In the genomic region with DNA sequence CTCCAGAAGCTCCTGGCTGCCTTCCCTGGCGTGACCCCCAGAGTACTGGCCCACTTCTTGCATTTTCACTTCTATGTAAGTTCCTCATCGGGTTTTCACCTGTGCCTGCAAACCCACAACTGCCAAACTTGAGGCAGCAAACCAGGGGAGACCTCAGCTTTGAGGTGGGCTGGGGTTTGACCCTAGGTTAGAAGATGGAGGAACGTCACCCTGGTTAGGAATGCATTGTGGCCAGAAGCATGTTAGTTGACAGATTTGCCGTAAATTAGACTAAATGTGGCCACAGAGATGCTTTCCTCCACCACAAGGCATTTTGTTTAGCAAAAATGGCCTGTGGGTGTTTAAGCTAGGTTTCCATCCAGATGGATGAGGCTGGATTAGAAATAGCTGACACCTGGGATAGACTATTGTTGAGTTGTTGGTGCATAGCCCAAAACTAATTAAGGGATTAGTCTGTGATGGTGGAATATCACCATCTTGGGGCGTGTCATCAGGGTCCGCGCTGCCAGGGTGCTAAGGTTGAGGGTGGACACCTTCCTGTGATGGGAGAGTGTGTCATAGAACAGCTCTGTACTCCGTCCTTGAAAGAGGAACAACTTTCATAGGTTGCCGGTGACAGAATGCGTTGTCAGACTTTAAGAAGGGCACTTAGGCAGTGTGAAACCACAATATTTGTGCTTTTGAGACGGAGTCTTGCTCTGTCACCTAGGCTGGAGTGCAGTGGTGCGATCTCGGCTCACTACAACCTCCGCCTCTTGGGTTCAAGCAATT, we compare ENCODE assay signal across 28 cellular contexts. TPM values are rescaled to one million over a fixed set of nuclear protein-coding genes. Genes with fewer than 3 reads are reported as not detected.
A peak's percentile ranks its signal among the peaks of the same experiment; 100 is the strongest.
DNase-seq lines count a peak whose midpoint lies in the region; ATAC-seq and TF ChIP-seq lines count a peak whose summit lies in the region.
"Had no signal": no experiment of that assay in that cellular context is flagged by ENCODE, and none has a peak within 500 bp of the region (broad histone marks: within the 10 kb centered on the region; RNA-seq: fewer than 3 reads in every experiment).

No MANE protein-coding gene starts in this region.

- no peaks in the 10 kb centered on the region for H3K9me3 ChIP-seq in HCT116 (ENCODE audit: control insufficient read depth in 1 of 2, insufficient read depth in 1 of 2, low read depth in 1 of 2, low read length in 2 of 2)
- no peaks in the 10 kb centered on the region for H3K9me3 ChIP-seq in PC-9 (ENCODE audit: insufficient read depth, low read depth)
- H3K9me3 ChIP-seq: SK-N-SH, spleen had no signal

- H3K27me3 ChIP-seq in HCT116 (ENCODE audit: insufficient read depth, low read length), result no peaks in the 10 kb centered on the region
- H3K27me3 ChIP-seq in PC-9 (ENCODE audit: insufficient read depth, low read depth), result no peaks in the 10 kb centered on the region
- H3K27me3 ChIP-seq: cardiac muscle cell, foreskin keratinocyte, spleen had no signal

- H3K4me2 ChIP-seq in HCT116 (ENCODE audit: low read length) (no peak overlapping the region), PC-9 (no peak overlapping the region)
- H3K4me2 ChIP-seq: KMS-11, SK-N-SH had no signal

- H3K4me3 ChIP-seq in HCT116 (replicated peaks in 1 of 2; ENCODE audit: low read depth in 1 of 2, low read length in 2 of 2) (no peak overlapping the region), PC-9 (no peak overlapping the region)
- H3K4me3 ChIP-seq: cardiac muscle cell, spleen had no signal

- H4K20me1 ChIP-seq in HCT116 (ENCODE audit: insufficient read depth) (no peaks in the 10 kb centered on the region), PC-9 (ENCODE audit: insufficient read depth) (no peaks in the 10 kb centered on the region)

- no peak for DNase-seq in HCT116 (ENCODE audit: low read depth, low spot score)
- DNase-seq in PC-9, result no peak
- peak; percentile 42 for DNase-seq in natural killer cell
- no peak for DNase-seq in DMS153 treated with DMSO at 0.1 percent for 48 hours (lab: John Stamatoyannopoulos, UW; ENCODE audit: unreplicated experiment)
- DNase-seq: activated CD4-positive, alpha-beta T cell treated with anti-CD3 and anti-CD28 coated beads, Interleukin-2, amount 50 U/mL, for 48 hours; activated naive CD4-positive, alpha-beta T cell; amniotic stem cell; DMS79; erythroblast; hypothalamus; kidney; NCI-H1092 treated with DMSO at 0.1 percent for 48 hours; NCI-H2029 treated with DMSO at 0.1 percent for 48 hours; NCI-H345; retina; SK-N-SH; spleen; stimulated activated CD4-positive, alpha-beta T cell treated with anti-CD3 and anti-CD28 coated beads, Interleukin-4, amount 100 ng/mL, for 24 hours; trophoblast cell had no signal

- peak overlapping the region; percentile 52 for H3K4me3 Mint-ChIP-seq in natural killer cell
- H3K4me3 Mint-ChIP-seq: CD8-positive, alpha-beta T cell; T-helper 2 cell treated with Interferon-gamma antibody and Interleukin-4, amounts not matched to agents 5 μg/mL and 100 μg/mL, for 36 hours had no signal

- H3K79me2 ChIP-seq in HCT116 (ENCODE audit: insufficient read depth, low read length), result peaks cover 51% of the 10 kb centered on the region
- peaks cover 8% of the 10 kb centered on the region; the same call in 1 of the 2 replicates for H3K79me2 ChIP-seq in PC-9 (ENCODE audit: low read depth)

- TF ChIP-seq POLR2A in HCT116 (IDR thresholded peaks at IDR 0.05; ENCODE audit: borderline replicate concordance, extremely low read depth, insufficient read depth, insufficient read length), result no peak

- H3K9me3 Mint-ChIP-seq in natural killer cell, result no peaks in the 10 kb centered on the region
- H3K9me3 Mint-ChIP-seq: CD8-positive, alpha-beta T cell; T-helper 2 cell treated with Interferon-gamma antibody and Interleukin-4, amounts not matched to agents 5 μg/mL and 100 μg/mL, for 36 hours had no signal

- H3K36me3 ChIP-seq in HCT116 (ENCODE audit: control insufficient read depth in 1 of 2, insufficient read depth in 2 of 2, low read length in 2 of 2) (peaks cover 27 to 44% of the 10 kb centered on the region in 2 experiments), PC-9 (ENCODE audit: low read depth) (no peaks in the 10 kb centered on the region)

- H2AFZ ChIP-seq in HCT116 (ENCODE audit: low read depth, low read length, poor library complexity, severe bottlenecking) (no peak overlapping the region), PC-9 (no peak overlapping the region)

- POLR2A ChIA-PET in HCT116 (lab: Charles Lee) (no interaction called here), PC-9 (lab: Charles Lee; ENCODE audit: unreplicated experiment) (no interaction called here)

- no peaks in the 10 kb centered on the region for H3K9me2 ChIP-seq in HCT116 (ENCODE audit: insufficient read depth)
- no peaks in the 10 kb centered on the region for H3K9me2 ChIP-seq in PC-9 (ENCODE audit: insufficient read depth)
- H3K9me2 ChIP-seq: SK-N-SH had no signal

- intact Hi-C loops in HCT116 (cut with micrococcal nuclease) (no loop called here), PC-9 (cut with micrococcal nuclease; ENCODE audit: unreplicated experiment) (no loop called here), natural killer cell (cut with micrococcal nuclease) (loop anchor here (5.0 kb wide), 1 partner anchor 78 kb away; a partner anchor contains a TSS)

- H3K9ac ChIP-seq in HCT116 (ENCODE audit: low read length), result no peak overlapping the region
- H3K9ac ChIP-seq: KMS-11, SK-N-SH had no signal

- TF ChIP-seq CTCF in HCT116 (IDR thresholded peaks at IDR 0.05 in 2 of 3, conservative IDR thresholded peaks at IDR 0.05 in 1 of 3; ENCODE audit: borderline replicate concordance in 1 of 3, insufficient read depth in 1 of 3, low read depth in 2 of 3, low read length in 2 of 3) (no peak), PC-9 (conservative IDR thresholded peaks at IDR 0.05) (no peak), natural killer cell (IDR thresholded peaks at IDR 0.05) (no peak)

- no peak overlapping the region for H3K27ac ChIP-seq in HCT116 (ENCODE audit: low read depth, low read length)
- H3K27ac ChIP-seq in PC-9, result no peak overlapping the region
- H3K27ac ChIP-seq: cardiac muscle cell, foreskin keratinocyte, KMS-11 had no signal

- RAD21 ChIA-PET in HCT116 (lab: Charles Lee; ENCODE audit: low non-redundant PET in 1 of 2, low total read pairs in 2 of 2, uncharacterized antibody in 2 of 2, unreplicated experiment in 2 of 2), result no interaction called here

- peaks cover 11% of the 10 kb centered on the region; the same call in 1 of the 2 replicates for H3F3A ChIP-seq in PC-9 (ENCODE audit: insufficient read depth, low read depth)

- BruUV-seq in HCT116 (replicated peaks; lab: Mats Ljungman, UMichigan), result TSS peak; percentile 31
- BruUV-seq in PC-9 (replicated peaks; lab: Mats Ljungman, UMichigan), result TSS peak; percentile 11

- H3K4me1 Mint-ChIP-seq in natural killer cell, result peaks cover 53 to 59% of the 10 kb centered on the region in 2 donors

- peaks cover 12 to 30% of the 10 kb centered on the region in 2 experiments for H3K4me1 ChIP-seq in HCT116 (ENCODE audit: control insufficient read depth in 1 of 2, insufficient read depth in 2 of 2, low read length in 2 of 2)
- H3K4me1 ChIP-seq in PC-9 (replicated peaks; ENCODE audit: insufficient read depth), result peaks cover 13% of the 10 kb centered on the region

- ATAC-seq in HCT116, result no peak
- ATAC-seq in natural killer cell, result peak; percentile 72 to 80 (median 75)
- ATAC-seq in HG03108 (IDR thresholded peaks at IDR 0.05; ENCODE audit: unreplicated experiment), result no peak
- ATAC-seq: CD8-positive, alpha-beta T cell had no signal

- H3K27me3 Mint-ChIP-seq in natural killer cell (ENCODE audit: low read depth in 2 of 2), result no peaks in the 10 kb centered on the region

- no peaks in the 10 kb centered on the region for H3K36me3 Mint-ChIP-seq in natural killer cell

- TF ChIP-seq RAD21 in HCT116 (IDR thresholded peaks at IDR 0.05; ENCODE audit: low read depth), result no peak

- peak overlapping the region; percentile 95 to 96 for H3K27ac Mint-ChIP-seq in natural killer cell
- H3K27ac Mint-ChIP-seq: T-helper 2 cell treated with Interferon-gamma antibody and Interleukin-4, amounts not matched to agents 5 μg/mL and 100 μg/mL, for 36 hours had no signal

- CTCF ChIA-PET in HCT116 (lab: Charles Lee), result no interaction called here
- CTCF ChIA-PET in PC-9 (lab: Charles Lee), result no interaction called here

TF ChIP-seq in HCT116, 20 proteins besides CTCF, POLR2A, EP300 and RAD21 (continues in another document):
- TF ChIP-seq FOSL1 (IDR thresholded peaks at IDR 0.05; ENCODE audit: low read depth) (no peak), SIN3A (IDR thresholded peaks at IDR 0.05; ENCODE audit: low read depth) (no peak), ZFX (IDR thresholded peaks at IDR 0.05) (no peak), CBX3 (IDR thresholded peaks at IDR 0.05; ENCODE audit: low read depth) (no peak), SRF (IDR thresholded peaks at IDR 0.05; ENCODE audit: low read depth) (no peak)
- TF ChIP-seq, protein P1, sequence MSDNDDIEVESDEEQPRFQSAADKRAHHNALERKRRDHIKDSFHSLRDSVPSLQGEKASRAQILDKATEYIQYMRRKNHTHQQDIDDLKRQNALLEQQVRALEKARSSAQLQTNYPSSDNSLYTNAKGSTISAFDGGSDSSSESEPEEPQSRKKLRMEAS (IDR thresholded peaks at IDR 0.05), result no peak

RNA-seq across cellular contexts. Expression of a gene that starts 3.6 kb away (rescaled TPM):
- total RNA-seq in HCT116 (2021; ENCODE audit: unreplicated experiment) (72.8 TPM), PC-9 (2021) (66.1 and 68.0 TPM in 2 replicates), natural killer cell (100 to 1,000 TPM; 162 to 191 (median 175) TPM)
- 54.7 and 58.3 TPM in 2 replicates for polyA plus RNA-seq in HCT116 (2012)

RNA-seq across cellular contexts. Expression of a gene that starts 5.1 kb away (rescaled TPM):
- total RNA-seq in HCT116 (2021; ENCODE audit: unreplicated experiment), result 2.2 TPM
- 6.1 and 7.1 TPM in 2 replicates for polyA plus RNA-seq in HCT116 (2012)
- 8.3 and 8.4 TPM in 2 replicates for total RNA-seq in PC-9 (2021)
- 1 to 10 TPM in 2 of 3 donors, not detected in 1; 1.1 to 1.2 TPM for total RNA-seq in natural killer cell
- total RNA-seq: foreskin keratinocyte, lung microvascular endothelial cell had no signal

RNA-seq across cellular contexts. Expression of a gene that starts 14.1 kb away (rescaled TPM):
- total RNA-seq in HCT116 (2021; ENCODE audit: unreplicated experiment) (4.2 TPM), PC-9 (2021) (1.3 and 1.4 TPM in 2 replicates), natural killer cell (under 1 TPM in 2 of 3 donors, not detected in 1; 0.07 to 0.55 TPM)
- polyA plus RNA-seq in HCT116 (2012), result 1.3 and 1.4 TPM in 2 replicates
- total RNA-seq: osteoblast had no signal

RNA-seq across cellular contexts. Expression of a gene that starts 36.2 kb away (rescaled TPM):
- 0.44 TPM for total RNA-seq in HCT116 (2021; ENCODE audit: unreplicated experiment)
- polyA plus RNA-seq in HCT116 (2012), result 0.12 TPM in 1 of 2 replicates, not detected in the other
- total RNA-seq in PC-9 (2021), result 0.04 TPM in 1 of 2 replicates, not detected in the other
- total RNA-seq in natural killer cell, result 10 to 100 TPM in 1 of 3 donors, 1 to 10 TPM in 2; 1.8 to 26.5 (median 5.9) TPM
- total RNA-seq: foreskin keratinocyte, H4 had no signal
- polyA plus RNA-seq: cardiac muscle cell had no signal

RNA-seq across cellular contexts. Expression of a gene that starts 48.5 kb away (rescaled TPM):
- total RNA-seq in HCT116 (2021; ENCODE audit: unreplicated experiment), result 10.0 TPM
- 6.1 and 9.1 TPM in 2 replicates for polyA plus RNA-seq in HCT116 (2012)
- total RNA-seq in PC-9 (2021), result 14.0 and 14.5 TPM in 2 replicates
- 10 to 100 TPM; 10.9 to 13.5 (median 13.5) TPM for total RNA-seq in natural killer cell

Comparison
In these comparisons a context has a peak if more than half of its experiments do, and no peak if none do; other contexts are left out.
1. ATAC-seq: peak in natural killer cell (3 of 3); none in HCT116 (single experiment) and HG03108 (single experiment).